Comparison of ENCODE assay signal across 13 cellular contexts in genomic region chr2:117057021-117057420, GRCh38.
"Had no signal": no experiment of that assay in that cellular context is flagged by ENCODE, and none has a peak within 500 bp of the region (broad histone marks: within the 10 kb centered on the region; RNA-seq: fewer than 3 reads in every experiment).

No MANE protein-coding gene starts in this region.

- FAIRE-seq: colon had no signal

- H3K9me3 ChIP-seq: ascending aorta, thoracic aorta had no signal

- H3K4me3 Mint-ChIP-seq: activated CD8-positive, alpha-beta T cell treated with anti-CD3 and anti-CD28 coated beads for 36 hours; nephron progenitor cell had no signal

- H3K4me3 ChIP-seq: ascending aorta, cardiac muscle cell, left lung, stomach, thoracic aorta had no signal

- ATAC-seq: activated CD8-positive, alpha-beta T cell treated with anti-CD3 and anti-CD28 coated beads for 36 hours; foreskin keratinocyte; left lung had no signal

- H3K27me3 ChIP-seq: ascending aorta, cardiac muscle cell, foreskin keratinocyte, left lung, stomach had no signal

- H3K36me3 ChIP-seq: ascending aorta, cardiac muscle cell, left lung, stomach, thoracic aorta had no signal

- H3K27me3 Mint-ChIP-seq: activated CD8-positive, alpha-beta T cell treated with anti-CD3 and anti-CD28 coated beads for 36 hours had no signal

- H3K27ac Mint-ChIP-seq: activated CD8-positive, alpha-beta T cell treated with anti-CD3 and anti-CD28 coated beads for 36 hours; nephron progenitor cell had no signal

- DNase-seq: activated CD4-positive, alpha-beta T cell treated with anti-CD3 and anti-CD28 coated beads for 1 hour; activated CD8-positive, alpha-beta memory T cell treated with anti-CD3 and anti-CD28 coated beads, Interleukin-2, amount 50 U/mL, for 48 hours; activated CD8-positive, alpha-beta T cell treated with anti-CD3 and anti-CD28 coated beads for 36 hours; foreskin keratinocyte; left lung; nephron progenitor cell; stimulated activated CD4-positive, alpha-beta T cell treated with anti-CD3 and anti-CD28 coated beads, Interleukin-4, amount 100 ng/mL, for 4 hours; stomach; T-helper 9 cell had no signal

- H3K27ac ChIP-seq: ascending aorta, cardiac muscle cell, foreskin keratinocyte, left lung, stomach, thoracic aorta had no signal

- H3K4me1 ChIP-seq: ascending aorta, foreskin keratinocyte, left lung, stomach had no signal
